26 cellular contexts compared by ENCODE assay signal in the genomic region with DNA sequence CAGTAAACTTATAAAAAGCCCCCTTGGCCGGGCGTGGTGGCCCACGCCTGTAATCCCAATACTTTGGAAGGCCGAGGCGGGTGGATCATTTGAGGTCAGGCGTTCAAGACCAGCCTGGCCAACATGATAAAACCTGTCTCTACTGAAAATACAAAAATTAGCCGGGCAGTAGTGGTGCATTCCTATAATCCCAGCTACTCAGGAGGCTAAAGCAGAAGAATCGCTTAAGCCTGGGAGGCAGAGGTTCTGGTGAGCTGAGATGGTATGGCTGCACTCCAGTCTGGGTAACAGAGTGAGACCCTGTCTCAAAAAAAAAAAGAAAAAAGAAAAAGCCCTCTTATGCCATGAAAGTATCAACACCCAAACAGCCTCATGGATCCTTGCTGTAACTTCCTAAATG. TPM values are rescaled to one million over a fixed set of nuclear protein-coding genes. Genes with fewer than 3 reads are reported as not detected.
"Had no signal": no experiment of that assay in that cellular context is flagged by ENCODE, and none has a peak within 500 bp of the region (broad histone marks: within the 10 kb centered on the region; RNA-seq: fewer than 3 reads in every experiment).

No MANE protein-coding gene starts in this region.

- H3K9me3 Mint-ChIP-seq: activated B cell treated with CpG ODN at 0.5 μM for 24 hours; activated CD4-positive, alpha-beta T cell treated with anti-CD3 and anti-CD28 coated beads, Interleukin-2, amount 10 ng/mL, durations not matched to agents 24 days and 14 days; activated naive CD4-positive, alpha-beta T cell treated with anti-CD3 and anti-CD28 coated beads, Interleukin-2, amount 50 U/mL, for 72 hours; activated naive CD8-positive, alpha-beta T cell treated with anti-CD3 and anti-CD28 coated beads, Interleukin-2, amount 50 U/mL, for 24 hours; activated T-cell treated with anti-CD3 and anti-CD28 coated beads, Interleukin-2, amount 50 U/mL, for 24 hours; central memory CD8-positive, alpha-beta T cell had no signal

- H3K4me3 ChIP-seq: ascending aorta, body of pancreas, K562 had no signal

- H3K9me3 ChIP-seq: ascending aorta, body of pancreas had no signal

- DNase-seq: activated B cell treated with CpG ODN at 0.5 μM for 24 hours; activated CD4-positive, alpha-beta T cell treated with anti-CD3 and anti-CD28 coated beads for 1 hour; activated CD4-positive, alpha-beta T cell treated with anti-CD3 and anti-CD28 coated beads, Interleukin-2, amount 10 ng/mL, durations not matched to agents 24 days and 14 days; activated CD4-positive, alpha-beta T cell treated with anti-CD3 and anti-CD28 coated beads, Interleukin-2, amount 50 U/mL, for 48 hours; activated CD8-positive, alpha-beta memory T cell treated with anti-CD3 and anti-CD28 coated beads, Interleukin-2, amount 10 ng/mL, durations not matched to agents 7 days and 5 days; activated effector memory CD4-positive, alpha-beta T cell treated with anti-CD3 and anti-CD28 coated beads, Interleukin-2, amount 50 U/mL, for 16 hours; activated naive CD4-positive, alpha-beta T cell treated with Interleukin-2 at 50 U/mL for 16 hours; activated naive CD8-positive, alpha-beta T cell treated with anti-CD3 and anti-CD28 coated beads, Interleukin-2, amount 50 U/mL, for 24 hours; activated T-cell treated with anti-CD3 and anti-CD28 coated beads, Interleukin-2, amount 50 U/mL, for 24 hours; amniotic stem cell; body of pancreas; Kasumi-1; NCI-H1092; NCI-H1417; NCI-H1930; NCI-H2171; NCI-H526; NCI-H774; OCI-M1; SIG-M5; T-helper 17 cell; T-helper 9 cell had no signal

- H3K27ac Mint-ChIP-seq: activated B cell treated with CpG ODN at 0.5 μM for 24 hours; activated CD4-positive, alpha-beta T cell treated with anti-CD3 and anti-CD28 coated beads, Interleukin-2, amount 10 ng/mL, durations not matched to agents 24 days and 14 days; activated CD8-positive, alpha-beta memory T cell treated with anti-CD3 and anti-CD28 coated beads, Interleukin-2, amount 10 ng/mL, durations not matched to agents 7 days and 5 days; activated naive CD8-positive, alpha-beta T cell treated with anti-CD3 and anti-CD28 coated beads, Interleukin-2, amount 50 U/mL, for 24 hours; T-helper 17 cell had no signal

- H3K27me3 ChIP-seq: ascending aorta, body of pancreas had no signal

- H3K27ac ChIP-seq: ascending aorta, body of pancreas had no signal

- H3K27me3 Mint-ChIP-seq: activated B cell treated with CpG ODN at 0.5 μM for 24 hours; activated CD4-positive, alpha-beta T cell treated with anti-CD3 and anti-CD28 coated beads, Interleukin-2, amount 10 ng/mL, durations not matched to agents 24 days and 14 days; activated CD8-positive, alpha-beta memory T cell treated with anti-CD3 and anti-CD28 coated beads, Interleukin-2, amount 10 ng/mL, durations not matched to agents 7 days and 5 days; activated naive CD8-positive, alpha-beta T cell treated with anti-CD3 and anti-CD28 coated beads, Interleukin-2, amount 50 U/mL, for 24 hours; activated T-cell treated with anti-CD3 and anti-CD28 coated beads, Interleukin-2, amount 50 U/mL, for 24 hours; central memory CD8-positive, alpha-beta T cell; T-helper 17 cell had no signal

- H3K4me3 Mint-ChIP-seq: activated B cell treated with CpG ODN at 0.5 μM for 24 hours; activated CD4-positive, alpha-beta T cell treated with anti-CD3 and anti-CD28 coated beads, Interleukin-2, amount 10 ng/mL, durations not matched to agents 24 days and 14 days; activated CD8-positive, alpha-beta memory T cell treated with anti-CD3 and anti-CD28 coated beads, Interleukin-2, amount 10 ng/mL, durations not matched to agents 7 days and 5 days; activated naive CD8-positive, alpha-beta T cell treated with anti-CD3 and anti-CD28 coated beads, Interleukin-2, amount 50 U/mL, for 24 hours; activated T-cell treated with anti-CD3 and anti-CD28 coated beads, Interleukin-2, amount 50 U/mL, for 24 hours; central memory CD8-positive, alpha-beta T cell; T-helper 17 cell had no signal

- ATAC-seq: activated CD8-positive, alpha-beta memory T cell treated with anti-CD3 and anti-CD28 coated beads, Interleukin-2, amount 10 ng/mL, durations not matched to agents 7 days and 5 days; activated naive CD4-positive, alpha-beta T cell treated with anti-CD3 and anti-CD28 coated beads, Interleukin-2, amount 50 U/mL, for 72 hours; activated naive CD8-positive, alpha-beta T cell treated with anti-CD3 and anti-CD28 coated beads, Interleukin-2, amount 50 U/mL, for 24 hours; body of pancreas; K562; T-helper 17 cell had no signal

RNA-seq across cellular contexts. Expression of a gene that starts 42.5 kb away (rescaled TPM):
- total RNA-seq: body of pancreas had no signal
